In genomic region chr17:82378741-82379021, GRCh38 we compare ENCODE assay signal across 25 cellular contexts. TPM values are rescaled to one million over a fixed set of nuclear protein-coding genes. Genes with fewer than 3 reads are reported as not detected.
"Had no signal": no experiment of that assay in that cellular context is flagged by ENCODE, and none has a peak within 500 bp of the region (broad histone marks: within the 10 kb centered on the region; RNA-seq: fewer than 3 reads in every experiment).

No MANE protein-coding gene starts in this region.

- H3K9me3 ChIP-seq: SJSA1 had no signal

- DNase-seq: IMR-90; Kasumi-1; MM.1S; NCI-H1436; NCI-H187; NCI-H2029; NCI-H2081 treated with DMSO at 0.1 percent for 48 hours; NCI-H2227 treated with DMSO at 0.1 percent for 48 hours; NCI-H524; NCI-H526 treated with DMSO at 0.1 percent for 48 hours; NCI-H748 treated with DMSO at 0.1 percent for 48 hours; NK-92 treated with Interleukin-12 subunit alpha and Interleukin-12 subunit beta, amount 100 ng/mL, for 24 hours; PC-3; SIG-M5; T-helper 1 cell had no signal

- H3K4me3 ChIP-seq: SJSA1, SK-N-MC had no signal

- H3K9ac ChIP-seq: KMS-11 had no signal

- H3K4me2 ChIP-seq: KMS-11 had no signal

- ATAC-seq: Panc1, PC-3, Right ventricle myocardium inferior had no signal

- H3K36me3 ChIP-seq: SJSA1 had no signal

- H3K27ac ChIP-seq: KMS-11, RWPE1, SJSA1, SK-N-MC had no signal

RNA-seq across cellular contexts. Expression of gene UTS2R, which starts 7.1 kb away (rescaled TPM):
- total RNA-seq: HT-29, IMR-90, M059J, NCI-H460, PC-3 had no signal
- polyA plus RNA-seq: IMR-90 had no signal

RNA-seq across cellular contexts. Expression of gene TEX19, which starts 19.6 kb away (rescaled TPM):
- total RNA-seq: Right ventricle myocardium inferior had no signal

RNA-seq across cellular contexts. Expression of gene SECTM1, which starts 45.1 kb away (rescaled TPM):
- total RNA-seq: OCI-LY7 had no signal
